ENCODE assay signal across 1 cellular context in the genomic region with DNA sequence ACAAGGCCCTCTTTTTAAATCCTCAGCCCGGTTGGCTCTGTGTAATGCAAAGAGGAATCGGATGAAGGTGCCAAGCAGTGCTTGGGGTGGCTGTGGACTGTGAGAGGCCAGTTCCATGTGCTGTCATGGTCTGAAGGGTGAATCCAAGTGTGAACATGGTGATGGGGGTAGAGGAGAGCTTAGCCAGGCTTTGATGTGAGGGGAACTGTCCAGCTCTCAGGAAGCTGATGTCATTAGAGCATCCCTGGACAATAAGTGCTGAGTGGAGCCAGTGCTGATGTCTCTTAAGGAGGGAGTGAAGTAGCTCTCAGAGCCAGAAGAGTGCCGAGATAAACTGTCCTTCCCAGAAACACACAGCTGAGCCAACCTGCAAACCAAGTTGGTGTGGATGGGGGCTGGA.
TF ChIP-seq lines count a peak whose summit lies in the region.

No MANE protein-coding gene starts in this region.

TF ChIP-seq in GM23338, 12 proteins besides CTCF, POLR2A, EP300 and RAD21:
- TF ChIP-seq POLR2AphosphoS5 (IDR thresholded peaks at IDR 0.05; ENCODE audit: low read depth) (no peak), REST (IDR thresholded peaks at IDR 0.05; ENCODE audit: unreplicated experiment) (peak; percentile 68), EZH2 (IDR thresholded peaks at IDR 0.05; ENCODE audit: low read depth, unreplicated experiment) (no peak)
